In genomic region chr9:21070887-21071286, GRCh38 we compare ENCODE assay signal across 2 cellular contexts.
TF ChIP-seq lines count a peak whose summit lies in the region.

No MANE protein-coding gene starts in this region.

TF ChIP-seq in SK-N-SH, 30 proteins besides CTCF, POLR2A, EP300 and RAD21 (continued from another document):
- TF ChIP-seq TCF12 (IDR thresholded peaks at IDR 0.05) (no peak), EZH2phosphoT487 (IDR thresholded peaks at IDR 0.05; ENCODE audit: borderline replicate concordance, low read depth) (no peak), GABPA (IDR thresholded peaks at IDR 0.05; ENCODE audit: low read depth) (no peak), NRF1 (IDR thresholded peaks at IDR 0.05; ENCODE audit: low read depth, low read length) (no peak), USF2 (IDR thresholded peaks at IDR 0.05; ENCODE audit: borderline replicate concordance, low read depth, low read length) (no peak), IRF3 (IDR thresholded peaks at IDR 0.05; ENCODE audit: low read depth, low read length) (no peak)

TF ChIP-seq in SK-N-SH treated with all-trans-retinoic acid at 6 μM for 48 hours, 23 proteins besides CTCF, POLR2A, EP300 and RAD21 (continued from another document):
- no peak for TF ChIP-seq TSHZ2 (CRISPR knock-in tag; IDR thresholded peaks at IDR 0.05)
TF ChIP-seq in SK-N-SH treated with all-trans-retinoic acid at 6 μM for 48 hours: peak in this region for 0.
